In genomic region chr14:56150645-56151345, GRCh38 we compare ENCODE assay signal across 15 cellular contexts. TPM values are rescaled to one million over a fixed set of nuclear protein-coding genes. Genes with fewer than 3 reads are reported as not detected.
DNase-seq lines count a peak whose midpoint lies in the region; ATAC-seq, FAIRE-seq and TF ChIP-seq lines count a peak whose summit lies in the region.
"Had no signal": no experiment of that assay in that cellular context is flagged by ENCODE, and none has a peak within 500 bp of the region (broad histone marks: within the 10 kb centered on the region; RNA-seq: fewer than 3 reads in every experiment).

No MANE protein-coding gene starts in this region.

- H3K36me3 ChIP-seq in BLaER1 treated with 17β-estradiol and CSF1 and Interleukin-3, amounts not matched to agents 10 nM and 100 nM: peaks cover 0 to 27% (median 11%) of the 10 kb centered on the region in 11 experiments; a peak in 13 of 22 replicates
- H3K36me3 ChIP-seq in KOPT-K1 (ENCODE audit: insufficient read depth, low read length): no peaks in the 10 kb centered on the region
- H3K36me3 ChIP-seq in H1 (ENCODE audit: control insufficient read depth in 2 of 4, insufficient read depth in 4 of 4, low read length in 3 of 4): no peaks in the 10 kb centered on the region
- no peaks in the 10 kb centered on the region for H3K36me3 ChIP-seq in testis (ENCODE audit: low read depth, missing control alignments)
- H3K36me3 ChIP-seq in WERI-Rb-1: no peaks in the 10 kb centered on the region
- H3K36me3 ChIP-seq: gastroesophageal sphincter, SJSA1 had no signal

- TF ChIP-seq RAD21 in A549 (conservative IDR thresholded peaks at IDR 0.05 in 1 of 2, IDR thresholded peaks at IDR 0.05 in 1 of 2) (no peak), H1 (IDR thresholded peaks at IDR 0.05 in 1 of 2, conservative IDR thresholded peaks at IDR 0.05 in 1 of 2; ENCODE audit: low read depth in 2 of 2, low read length in 2 of 2) (peak in 1 of 2 experiments; percentile 23; a peak in 1 of 4 replicates)

- POLR2A ChIA-PET in A549 (lab: Yijun Ruan, JAX) (no interaction called here), H1 (lab: Charles Lee; ENCODE audit: partially characterized antibody) (no interaction called here)

- no peak overlapping the region for H3K4me3 ChIP-seq in A549
- no peak overlapping the region; a peak in 1 of 20 replicates for H3K4me3 ChIP-seq in BLaER1 treated with 17β-estradiol and CSF1 and Interleukin-3, amounts not matched to agents 10 nM and 100 nM
- H3K4me3 ChIP-seq in H1 (ENCODE audit: extremely low read depth in 1 of 4, insufficient read depth in 2 of 4, low read depth in 3 of 4, low read length in 4 of 4): no peak overlapping the region
- no peak overlapping the region for H3K4me3 ChIP-seq in testis
- no peak overlapping the region for H3K4me3 ChIP-seq in WERI-Rb-1 (ENCODE audit: low read depth, low read length)
- H3K4me3 ChIP-seq: coronary artery, gastroesophageal sphincter, psoas muscle, SJSA1 had no signal

- no peak for FAIRE-seq in A549 (lab: Jason Lieb, UNC)
- no peak for FAIRE-seq in H1 (lab: Jason Lieb, UNC)
- FAIRE-seq: GM12892 had no signal

- intact Hi-C loops in testis (cut with DNase I; ENCODE audit: low total_unique reads): no loop called here

- H4K91ac ChIP-seq in H1 (replicated peaks; ENCODE audit: insufficient read length, low read length): no peak overlapping the region

- H2BK12ac ChIP-seq in H1 (ENCODE audit: low read depth, low read length): no peak overlapping the region

- no peaks in the 10 kb centered on the region for H3K9me3 ChIP-seq in A549
- peaks cover 26 to 40% (median 38%) of the 10 kb centered on the region in 11 experiments for H3K9me3 ChIP-seq in BLaER1 treated with 17β-estradiol and CSF1 and Interleukin-3, amounts not matched to agents 10 nM and 100 nM (replicated peaks in 1 of 11)
- peaks cover 14% of the 10 kb centered on the region for H3K9me3 ChIP-seq in KOPT-K1 (ENCODE audit: insufficient read depth, low read length, poor library complexity, severe bottlenecking)
- no peaks in the 10 kb centered on the region for H3K9me3 ChIP-seq in H1 (ENCODE audit: insufficient read depth in 2 of 2, low read depth in 1 of 2, low read length in 1 of 2)
- H3K9me3 ChIP-seq in testis: no peaks in the 10 kb centered on the region
- H3K9me3 ChIP-seq in WERI-Rb-1 (ENCODE audit: severe bottlenecking): no peaks in the 10 kb centered on the region
- H3K9me3 ChIP-seq: gastroesophageal sphincter, psoas muscle, SJSA1 had no signal

- CTCF ChIA-PET in A549 (lab: Yijun Ruan, JAX): no interaction called here
- CTCF ChIA-PET in H1 (lab: Charles Lee; ENCODE audit: partially characterized antibody): interaction anchor here (1.3 kb wide), 1 partner anchor 19 kb away, joined by 7 read pairs; no protein-coding TSS in a partner anchor

- H3K18ac ChIP-seq in H1 (ENCODE audit: extremely low read depth, low read length): no peak overlapping the region

- H3K4me1 ChIP-seq in A549 (no peaks in the 10 kb centered on the region; the same call in 2 of the 3 replicates), H1 (replicated peaks in 1 of 4; ENCODE audit: control insufficient read depth in 3 of 4, insufficient read depth in 4 of 4, low read length in 3 of 4) (peaks cover 2 to 9% (median 6%) of the 10 kb centered on the region in 4 experiments; a peak in 6 of 7 replicates), testis (peaks cover 7% of the 10 kb centered on the region)
- peaks cover 52 to 72% (median 58%) of the 10 kb centered on the region in 10 experiments for H3K4me1 ChIP-seq in BLaER1 treated with 17β-estradiol and CSF1 and Interleukin-3, amounts not matched to agents 10 nM and 100 nM
- H3K4me1 ChIP-seq: psoas muscle had no signal

- H2BK5ac ChIP-seq in H1 (ENCODE audit: low read depth, low read length): no peak overlapping the region

- H2AFZ ChIP-seq in H1 (ENCODE audit: low read length): no peak overlapping the region

- H3K27me3 ChIP-seq in BLaER1 treated with 17β-estradiol and CSF1 and Interleukin-3, amounts not matched to agents 10 nM and 100 nM: no peaks in the 10 kb centered on the region
- H3K27me3 ChIP-seq in H1 (replicated peaks in 1 of 4; ENCODE audit: control insufficient read depth in 3 of 4, extremely low read depth in 1 of 4, insufficient read depth in 3 of 4, low read length in 3 of 4) (no peaks in the 10 kb centered on the region), testis (no peaks in the 10 kb centered on the region), WERI-Rb-1 (ENCODE audit: insufficient read depth, low read depth, severe bottlenecking) (no peaks in the 10 kb centered on the region)
- H3K27me3 ChIP-seq: gastroesophageal sphincter, SJSA1 had no signal

- H3K23ac ChIP-seq in H1 (ENCODE audit: insufficient read length): no peak overlapping the region

- H2AK5ac ChIP-seq in H1 (ENCODE audit: low read depth, low read length): no peak overlapping the region

- H3K27ac ChIP-seq in A549: no peak overlapping the region
- no peak overlapping the region; a peak in 1 of 22 replicates for H3K27ac ChIP-seq in BLaER1 treated with 17β-estradiol and CSF1 and Interleukin-3, amounts not matched to agents 10 nM and 100 nM
- H3K27ac ChIP-seq in KOPT-K1 (ENCODE audit: low read depth, low read length, poor library complexity, severe bottlenecking): peak overlapping the region; percentile 99
- H3K27ac ChIP-seq in H1 (ENCODE audit: low read depth, low read length): no peak overlapping the region
- no peak overlapping the region for H3K27ac ChIP-seq in testis
- no peak overlapping the region for H3K27ac ChIP-seq in WERI-Rb-1
- H3K27ac ChIP-seq: coronary artery, gastroesophageal sphincter, psoas muscle, SJSA1 had no signal

- no peak overlapping the region for H3K56ac ChIP-seq in H1 (replicated peaks; ENCODE audit: insufficient read length, low read depth, low read length)

- TF ChIP-seq CTCF in A549 (IDR thresholded peaks at IDR 0.05) (no peak), H1 (IDR thresholded peaks at IDR 0.05; ENCODE audit: control extremely low read depth in 1 of 3, insufficient read depth in 1 of 3, low read depth in 1 of 3, low read length in 3 of 3) (peak in 2 of 3 experiments; percentile 49 to 60; a peak in 2 of 4 replicates), testis (IDR thresholded peaks at IDR 0.05) (no peak), WERI-Rb-1 (IDR thresholded peaks at IDR 0.05; ENCODE audit: low read depth, low read length) (no peak)

- no peak overlapping the region for H2BK20ac ChIP-seq in H1 (ENCODE audit: low read length)

- H3K23me2 ChIP-seq in H1 (ENCODE audit: low read depth, low read length): no peaks in the 10 kb centered on the region

- H4K8ac ChIP-seq in H1 (ENCODE audit: extremely low read depth, insufficient read depth, low read length): no peak overlapping the region

- WGBS in A549 (ENCODE audit: missing lambda C conversion rate): 50% methylated on average over 6 of the region's 6 CpGs
- WGBS in H1 (ENCODE audit: extremely low coverage in 1 of 2, insufficient coverage in 1 of 2, insufficient read length in 1 of 2, insufficient replicate concordance in 2 of 2, low coverage in 1 of 2, low lambda C conversion rate in 2 of 2, missing lambda C conversion rate in 1 of 2), 2 experiments: 77% methylated on average over 6 of the region's 6 CpGs; no CpG with 5 or more reads in 1 of the 2 experiments
- WGBS in testis, 2 donors: 78 to 80% methylated on average over 6 of the region's 6 CpGs

- H3K79me1 ChIP-seq in H1 (ENCODE audit: low read depth, low read length): peaks cover 6% of the 10 kb centered on the region

- TF ChIP-seq EP300 in A549 (IDR thresholded peaks at IDR 0.05) (no peak), H1 (IDR thresholded peaks at IDR 0.05; ENCODE audit: borderline replicate concordance in 1 of 2, low read depth in 2 of 2, low read length in 2 of 2) (no peak)

- H4K20me1 ChIP-seq in BLaER1 treated with 17β-estradiol and CSF1 and Interleukin-3, amounts not matched to agents 10 nM and 100 nM: peaks cover 7 to 63% (median 44%) of the 10 kb centered on the region in 11 experiments; a peak in 20 of 22 replicates
- peaks cover 0 to 1% of the 10 kb centered on the region in 2 experiments for H4K20me1 ChIP-seq in H1 (replicated peaks in 1 of 2; ENCODE audit: control insufficient read depth in 1 of 2, insufficient read depth in 2 of 2, low read length in 2 of 2)

- H3K4me2 ChIP-seq in A549: no peak overlapping the region
- H3K4me2 ChIP-seq in BLaER1 treated with 17β-estradiol and CSF1 and Interleukin-3, amounts not matched to agents 10 nM and 100 nM: peak overlapping the region; percentile 25 to 92 (median 83); a peak in 20 of 22 replicates
- no peak overlapping the region for H3K4me2 ChIP-seq in H1 (ENCODE audit: insufficient read depth in 1 of 2, low read depth in 2 of 2, low read length in 2 of 2)

- no peak overlapping the region for H3K14ac ChIP-seq in H1 (ENCODE audit: insufficient read length)

- no peak overlapping the region for H2BK120ac ChIP-seq in H1 (replicated peaks; ENCODE audit: low read depth, low read length)

- peaks cover 3 to 90% of the 10 kb centered on the region in 2 experiments; a peak in 2 of 4 replicates for H3K79me2 ChIP-seq in H1 (ENCODE audit: control insufficient read depth in 1 of 2, insufficient read depth in 2 of 2, low read length in 2 of 2)

- H4K5ac ChIP-seq in H1 (ENCODE audit: insufficient read length, low read depth, low read length): no peak overlapping the region

- no peak overlapping the region for H3K4ac ChIP-seq in H1 (replicated peaks; ENCODE audit: insufficient read length, low read depth, low read length)

- TF ChIP-seq POLR2A in A549 (IDR thresholded peaks at IDR 0.05; ENCODE audit: low read length) (no peak), H1 (IDR thresholded peaks at IDR 0.05; ENCODE audit: control extremely low read depth in 1 of 2, low read depth in 2 of 2, low read length in 2 of 2) (no peak), testis (IDR thresholded peaks at IDR 0.05) (no peak)

- ATAC-seq in A549: peak; percentile 70 to 73; a peak in 5 of 6 replicates
- ATAC-seq: gastroesophageal sphincter, psoas muscle had no signal

- H2BK15ac ChIP-seq in H1 (ENCODE audit: low read length): no peak overlapping the region

- DNase-seq in A549 (ENCODE audit: low read depth in 1 of 2, low spot score in 1 of 2): peak in 1 of 2 experiments; percentile 12
- DNase-seq in H1 (ENCODE audit: low read depth in 1 of 2, low spot score in 2 of 2): no peak
- DNase-seq in NCI-H69 (lab: John Stamatoyannopoulos, UW): no peak
- no peak for DNase-seq in testis
- no peak for DNase-seq in WERI-Rb-1
- DNase-seq in NCI-H2171 treated with DMSO at 0.1 percent for 48 hours (lab: John Stamatoyannopoulos, UW): no peak
- DNase-seq: activated gamma-delta T cell, NCI-H2227 treated with DMSO at 0.1 percent for 48 hours, psoas muscle had no signal

- no peak overlapping the region; a peak in 1 of 22 replicates for H3K9ac ChIP-seq in BLaER1 treated with 17β-estradiol and CSF1 and Interleukin-3, amounts not matched to agents 10 nM and 100 nM
- no peak overlapping the region for H3K9ac ChIP-seq in H1 (replicated peaks in 1 of 4; ENCODE audit: extremely low read depth in 1 of 4, low read depth in 3 of 4, low read length in 3 of 4)

RNA-seq across cellular contexts. Expression of gene PELI2, which starts 32.6 kb away (rescaled TPM):
- 7.2 and 9.8 TPM in 2 replicates for polyA plus RNA-seq in A549 (2011; rRNA removed)
- 1.6 and 2.2 TPM in 2 replicates for polyA plus RNA-seq in A549 (2012; cell fraction: cytosol; rRNA removed)
- polyA plus RNA-seq in A549 (2012; cell fraction: nucleus; rRNA removed): 1.2 and 2.1 TPM in 2 replicates
- 0.79 to 1.1 TPM (median 0.93 TPM) in 3 replicates for polyA plus RNA-seq in A549 (2017; fragmentation: RNase III; extraction: RNeasy Plus Mini Kit Qiagen cat#74134 plus additional on column Dnase treatment)
- 27.8 and 41.4 TPM in 2 replicates for polyA minus RNA-seq in A549 (2011; rRNA and poly(A)+ RNA removed)
- 25.7 and 28.8 TPM in 2 replicates for total RNA-seq in H1 (2021; fragmentation: NEBNext Ultra II Directional; extraction: Animal tissue kit (Norgen Biotek cat#: 25700))
- polyA plus RNA-seq in H1 (2011; rRNA removed): 14.6 and 14.8 TPM in 2 replicates
- polyA plus RNA-seq in H1 (2011; cell fraction: cytosol; rRNA removed): 16.9 TPM
- polyA plus RNA-seq in H1 (2011; cell fraction: nucleus; rRNA removed): 19.6 TPM
- polyA plus RNA-seq in H1 (2012, experiment 1 of 2): 10.5 to 15.1 TPM (median 11.7 TPM) in 4 replicates
- polyA plus RNA-seq in H1 (2012, experiment 2 of 2): 0.85 TPM
- 7.8 TPM for polyA plus RNA-seq in H1 (2013, experiment 1 of 2)
- 9.4 TPM for polyA plus RNA-seq in H1 (2013, experiment 2 of 2)
- 128 and 149 TPM in 2 replicates for polyA minus RNA-seq in H1 (2011; rRNA and poly(A)+ RNA removed)
- 33.2 TPM for polyA minus RNA-seq in H1 (2011; cell fraction: cytosol; rRNA and poly(A)+ RNA removed)
- 30.1 TPM for polyA minus RNA-seq in H1 (2011; cell fraction: nucleus; rRNA and poly(A)+ RNA removed)
- total RNA-seq in testis: 10 to 100 TPM; 27.6 to 32.5 TPM
- 14.5 TPM for polyA plus RNA-seq in testis (ENCODE audit: insufficient read depth, low read depth, low replicate concordance)

Comparison
In these comparisons a context has a peak if more than half of its experiments do, and no peak if none do; other contexts are left out.
1. H3K4me2 ChIP-seq: peak in BLaER1 treated with 17β-estradiol and CSF1 and Interleukin-3, amounts not matched to agents 10 nM and 100 nM (11 of 11); none in A549 (single experiment) and H1 (0 of 2).
2. CTCF ChIP-seq: peak in H1 (2 of 3); none in A549 (single experiment), testis (0 of 3) and WERI-Rb-1 (single experiment).
3. Of the 18 proteins assayed by ChIP-seq in both H1 and A549: peak only in H1: CTCF; only in A549: none; in both: none; in neither: 16; mixed calls (peak in some experiments, not most) for 1.